In genomic region chr16:8863594-8864424, GRCh38 we compare ENCODE assay signal across 10 cellular contexts. TPM values are rescaled to one million over a fixed set of nuclear protein-coding genes. Genes with fewer than 3 reads are reported as not detected.
DNase-seq lines count a peak whose midpoint lies in the region; ATAC-seq, FAIRE-seq and TF ChIP-seq lines count a peak whose summit lies in the region.
"Had no signal": no experiment of that assay in that cellular context is flagged by ENCODE, and none has a peak within 500 bp of the region (broad histone marks: within the 10 kb centered on the region; RNA-seq: fewer than 3 reads in every experiment).

No MANE protein-coding gene starts in this region.

- dilution Hi-C loops in keratinocyte (cut with MboI; ENCODE audit: extremely low pct_ligation_motif_present, low sequenced_read_pairs): no loop called here

- intact Hi-C loops in activated T-helper 2 cell treated with anti-CD3 and anti-CD28 coated beads, Interferon-gamma antibody, Interleukin-2, Interleukin-4, amounts not matched to agents 10 μg/mL and 5 μg/mL and 100 μg/mL, durations not matched to agents 14 hours and 24 hours and 36 hours (cut with micrococcal nuclease): no loop called here
- intact Hi-C loops in thyroid gland (cut with DNase I): no loop called here

- H3K4me1 ChIP-seq in keratinocyte (ENCODE audit: control insufficient read depth, extremely low read depth, insufficient read depth, low read length): peaks cover 35% of the 10 kb centered on the region
- peaks cover 32 to 53% of the 10 kb centered on the region in 2 donors for H3K4me1 ChIP-seq in thyroid gland

- H3K4me1 Mint-ChIP-seq in activated T-cell treated with anti-CD3 and anti-CD28 coated beads, Interleukin-2, amount 50 U/mL, for 24 hours (ENCODE audit: low read depth): peaks cover 38% of the 10 kb centered on the region
- H3K4me1 Mint-ChIP-seq in activated T-helper 2 cell treated with anti-CD3 and anti-CD28 coated beads, Interferon-gamma antibody, Interleukin-2, Interleukin-4, amounts not matched to agents 10 μg/mL and 5 μg/mL and 100 μg/mL, durations not matched to agents 14 hours and 24 hours and 36 hours (ENCODE audit: low read depth): peaks cover 23% of the 10 kb centered on the region

- H3K36me3 Mint-ChIP-seq in activated T-cell treated with anti-CD3 and anti-CD28 coated beads, Interleukin-2, amount 50 U/mL, for 24 hours (ENCODE audit: low read depth): peaks cover 47% of the 10 kb centered on the region
- H3K36me3 Mint-ChIP-seq in activated T-helper 2 cell treated with anti-CD3 and anti-CD28 coated beads, Interferon-gamma antibody, Interleukin-2, Interleukin-4, amounts not matched to agents 10 μg/mL and 5 μg/mL and 100 μg/mL, durations not matched to agents 14 hours and 24 hours and 36 hours (ENCODE audit: low read depth): peaks cover 45% of the 10 kb centered on the region

- H3K36me3 ChIP-seq in keratinocyte (ENCODE audit: control insufficient read depth in 2 of 2, extremely low read depth in 1 of 2, insufficient read depth in 2 of 2, low read length in 2 of 2): peaks cover 6 to 7% of the 10 kb centered on the region in 2 experiments
- no peaks in the 10 kb centered on the region for H3K36me3 ChIP-seq in thyroid gland

- no peak overlapping the region for H3K4me3 Mint-ChIP-seq in activated T-cell treated with anti-CD3 and anti-CD28 coated beads, Interleukin-2, amount 50 U/mL, for 24 hours
- peak overlapping the region; percentile 2 for H3K4me3 Mint-ChIP-seq in activated T-helper 2 cell treated with anti-CD3 and anti-CD28 coated beads, Interferon-gamma antibody, Interleukin-2, Interleukin-4, amounts not matched to agents 10 μg/mL and 5 μg/mL and 100 μg/mL, durations not matched to agents 14 hours and 24 hours and 36 hours (ENCODE audit: low read depth)
- H3K4me3 Mint-ChIP-seq: dendritic cell treated with granulocyte-macrophage colony-stimulating factor and Interleukin-4, amounts not matched to agents 40 ng/mL and 50 ng/mL, for 4 days had no signal

- DNase-seq in activated T-cell treated with anti-CD3 and anti-CD28 coated beads, Interleukin-2, amount 50 U/mL, for 24 hours: no peak
- no peak for DNase-seq in activated T-cell treated with anti-CD3 and anti-CD28 coated beads, Interleukin-2, amount 50 U/mL, for 1 hour
- no peak for DNase-seq in activated T-helper 2 cell treated with anti-CD3 and anti-CD28 coated beads, Interferon-gamma antibody, Interleukin-2, Interleukin-4, amounts not matched to agents 10 μg/mL and 5 μg/mL and 100 μg/mL, durations not matched to agents 14 hours and 24 hours and 36 hours (ENCODE audit: low spot score)
- DNase-seq in keratinocyte (ENCODE audit: low read depth, low spot score) (no peak), thyroid gland (peak; percentile 59 to 69), retina (no peak), DMS153 treated with DMSO at 0.1 percent for 48 hours (lab: John Stamatoyannopoulos, UW; ENCODE audit: unreplicated experiment) (no peak)
- DNase-seq: NCI-H2107 had no signal

- no peaks in the 10 kb centered on the region for H3K27me3 Mint-ChIP-seq in activated T-cell treated with anti-CD3 and anti-CD28 coated beads, Interleukin-2, amount 50 U/mL, for 24 hours
- no peaks in the 10 kb centered on the region for H3K27me3 Mint-ChIP-seq in activated T-helper 2 cell treated with anti-CD3 and anti-CD28 coated beads, Interferon-gamma antibody, Interleukin-2, Interleukin-4, amounts not matched to agents 10 μg/mL and 5 μg/mL and 100 μg/mL, durations not matched to agents 14 hours and 24 hours and 36 hours (ENCODE audit: low read depth)

- peaks cover 29% of the 10 kb centered on the region for H4K20me1 ChIP-seq in keratinocyte (ENCODE audit: control insufficient read depth, extremely low read depth, insufficient read depth, low read length)

- peak overlapping the region; percentile 78 for H3K27ac Mint-ChIP-seq in activated T-cell treated with anti-CD3 and anti-CD28 coated beads, Interleukin-2, amount 50 U/mL, for 24 hours
- H3K27ac Mint-ChIP-seq in activated T-helper 2 cell treated with anti-CD3 and anti-CD28 coated beads, Interferon-gamma antibody, Interleukin-2, Interleukin-4, amounts not matched to agents 10 μg/mL and 5 μg/mL and 100 μg/mL, durations not matched to agents 14 hours and 24 hours and 36 hours: peak overlapping the region; percentile 19
- H3K27ac Mint-ChIP-seq: dendritic cell treated with granulocyte-macrophage colony-stimulating factor and Interleukin-4, amounts not matched to agents 40 ng/mL and 50 ng/mL, for 4 days had no signal

- ATAC-seq in GM21526 (IDR thresholded peaks at IDR 0.05; ENCODE audit: low FRiP score, unreplicated experiment): no peak

- no peak for TF ChIP-seq POLR2A in thyroid gland (IDR thresholded peaks at IDR 0.05)

- FAIRE-seq in keratinocyte (lab: Jason Lieb, UNC): peak; percentile 52

- H3K4me2 ChIP-seq in keratinocyte (ENCODE audit: control insufficient read depth, extremely low read depth, insufficient read depth, low read depth, low read length): peak overlapping the region; percentile 66

- H3K27ac ChIP-seq in keratinocyte (ENCODE audit: control insufficient read depth, insufficient read depth, low read length) (peak overlapping the region; percentile 12), thyroid gland (peak overlapping the region in 1 of 3 donors; percentile 53)

- H3K9me1 ChIP-seq in keratinocyte (ENCODE audit: control insufficient read depth, extremely low read depth, insufficient read depth, low read length): peaks cover 9% of the 10 kb centered on the region

- H3K9me3 ChIP-seq in keratinocyte (ENCODE audit: control insufficient read depth, low read depth, low read length) (no peaks in the 10 kb centered on the region), thyroid gland (no peaks in the 10 kb centered on the region)

- peaks cover 87% of the 10 kb centered on the region for H3K79me2 ChIP-seq in keratinocyte (ENCODE audit: control insufficient read depth, insufficient read depth, low read length)

- no peak overlapping the region for H2AFZ ChIP-seq in keratinocyte (ENCODE audit: control insufficient read depth, low read length)

- H3K4me3 ChIP-seq in keratinocyte (ENCODE audit: control insufficient read depth in 2 of 3, extremely low read depth in 1 of 3, insufficient read depth in 2 of 3, low read depth in 1 of 3, low read length in 3 of 3) (no peak overlapping the region), thyroid gland (replicated peaks in 1 of 3) (no peak overlapping the region)

- 70% methylated on average over 16 to 17 of the region's 17 CpGs for WGBS in thyroid gland, 2 donors

- H3K27me3 ChIP-seq in keratinocyte (ENCODE audit: control insufficient read depth, extremely low read depth, insufficient read depth, low read length): no peaks in the 10 kb centered on the region
- H3K27me3 ChIP-seq in thyroid gland: no peaks in the 10 kb centered on the region

- H3K9me3 Mint-ChIP-seq in activated T-cell treated with anti-CD3 and anti-CD28 coated beads, Interleukin-2, amount 50 U/mL, for 24 hours: no peaks in the 10 kb centered on the region
- no peaks in the 10 kb centered on the region for H3K9me3 Mint-ChIP-seq in activated T-helper 2 cell treated with anti-CD3 and anti-CD28 coated beads, Interferon-gamma antibody, Interleukin-2, Interleukin-4, amounts not matched to agents 10 μg/mL and 5 μg/mL and 100 μg/mL, durations not matched to agents 14 hours and 24 hours and 36 hours
- H3K9me3 Mint-ChIP-seq: dendritic cell treated with granulocyte-macrophage colony-stimulating factor and Interleukin-4, amounts not matched to agents 40 ng/mL and 50 ng/mL, for 4 days had no signal

- TF ChIP-seq CTCF in keratinocyte (optimal IDR thresholded peaks at IDR 0.05 in 1 of 3, IDR thresholded peaks at IDR 0.05 in 1 of 3, conservative IDR thresholded peaks at IDR 0.05 in 1 of 3; ENCODE audit: extremely low read depth in 1 of 3, insufficient read depth in 2 of 3, low read length in 3 of 3) (no peak), thyroid gland (IDR thresholded peaks at IDR 0.05) (no peak)

- H3K9ac ChIP-seq in keratinocyte (ENCODE audit: control insufficient read depth, extremely low read depth, insufficient read depth, low read length): no peak overlapping the region

RNA-seq across cellular contexts. Expression of gene CARHSP1, which starts 5.0 kb away (rescaled TPM):
- total RNA-seq in activated T-helper 2 cell treated with anti-CD3 and anti-CD28 coated beads, Interferon-gamma antibody, Interleukin-2, Interleukin-4, amounts not matched to agents 10 μg/mL and 5 μg/mL and 100 μg/mL, durations not matched to agents 14 hours and 24 hours and 36 hours: 84.4 and 90.8 TPM in 2 replicates
- 61.9 to 90.8 TPM (median 88.4 TPM) in 3 replicates for polyA plus RNA-seq in keratinocyte
- polyA plus RNA-seq in keratinocyte (2011; ENCODE audit: low read depth): 10.9 TPM
- polyA plus RNA-seq in keratinocyte (2011; cell fraction: cytosol; rRNA removed): 58.2 and 109 TPM in 2 replicates
- 39.2 and 49.4 TPM in 2 replicates for polyA plus RNA-seq in keratinocyte (2011; cell fraction: nucleus; rRNA removed)
- 37.3 and 160 TPM in 2 replicates for polyA plus RNA-seq in keratinocyte (2012; ENCODE audit: low replicate concordance)
- polyA minus RNA-seq in keratinocyte: 100 to 120 TPM (median 101 TPM) in 3 replicates
- 138 TPM for polyA minus RNA-seq in keratinocyte (2011; cell fraction: cytosol; rRNA and poly(A)+ RNA removed)
- polyA minus RNA-seq in keratinocyte (2011; cell fraction: nucleus; rRNA and poly(A)+ RNA removed): 17.3 and 24.8 TPM in 2 replicates
- 10 to 100 TPM; 43.4 to 67.5 (median 61.1) TPM for total RNA-seq in thyroid gland

RNA-seq across cellular contexts. Expression of gene LITAFD, which starts 18.3 kb away (rescaled TPM):
- total RNA-seq in activated T-helper 2 cell treated with anti-CD3 and anti-CD28 coated beads, Interferon-gamma antibody, Interleukin-2, Interleukin-4, amounts not matched to agents 10 μg/mL and 5 μg/mL and 100 μg/mL, durations not matched to agents 14 hours and 24 hours and 36 hours: not detected in 2 replicates
- polyA plus RNA-seq in keratinocyte: not detected in 3 replicates
- not detected for polyA plus RNA-seq in keratinocyte (2011; ENCODE audit: low read depth)
- not detected in 2 replicates for polyA plus RNA-seq in keratinocyte (2011; cell fraction: cytosol; rRNA removed)
- not detected in 2 replicates for polyA plus RNA-seq in keratinocyte (2011; cell fraction: nucleus; rRNA removed)
- not detected in 2 replicates for polyA plus RNA-seq in keratinocyte (2012; ENCODE audit: low replicate concordance)
- not detected in 3 replicates for polyA minus RNA-seq in keratinocyte
- not detected for polyA minus RNA-seq in keratinocyte (2011; cell fraction: cytosol; rRNA and poly(A)+ RNA removed)
- polyA minus RNA-seq in keratinocyte (2011; cell fraction: nucleus; rRNA and poly(A)+ RNA removed): not detected in 2 replicates
- total RNA-seq in thyroid gland: not detected

Comparison
In these comparisons a context has a peak if more than half of its experiments do, and no peak if none do; other contexts are left out.
1. DNase-seq: peak in thyroid gland (2 of 2); none in activated T-cell treated with anti-CD3 and anti-CD28 coated beads, Interleukin-2, amount 50 U/mL, for 24 hours (single experiment), activated T-cell treated with anti-CD3 and anti-CD28 coated beads, Interleukin-2, amount 50 U/mL, for 1 hour (single experiment), activated T-helper 2 cell treated with anti-CD3 and anti-CD28 coated beads, Interferon-gamma antibody, Interleukin-2, Interleukin-4, amounts not matched to agents 10 μg/mL and 5 μg/mL and 100 μg/mL, durations not matched to agents 14 hours and 24 hours and 36 hours (single experiment), keratinocyte (single experiment), retina (single experiment) and DMS153 treated with DMSO at 0.1 percent for 48 hours (single experiment).